In the genomic region with DNA sequence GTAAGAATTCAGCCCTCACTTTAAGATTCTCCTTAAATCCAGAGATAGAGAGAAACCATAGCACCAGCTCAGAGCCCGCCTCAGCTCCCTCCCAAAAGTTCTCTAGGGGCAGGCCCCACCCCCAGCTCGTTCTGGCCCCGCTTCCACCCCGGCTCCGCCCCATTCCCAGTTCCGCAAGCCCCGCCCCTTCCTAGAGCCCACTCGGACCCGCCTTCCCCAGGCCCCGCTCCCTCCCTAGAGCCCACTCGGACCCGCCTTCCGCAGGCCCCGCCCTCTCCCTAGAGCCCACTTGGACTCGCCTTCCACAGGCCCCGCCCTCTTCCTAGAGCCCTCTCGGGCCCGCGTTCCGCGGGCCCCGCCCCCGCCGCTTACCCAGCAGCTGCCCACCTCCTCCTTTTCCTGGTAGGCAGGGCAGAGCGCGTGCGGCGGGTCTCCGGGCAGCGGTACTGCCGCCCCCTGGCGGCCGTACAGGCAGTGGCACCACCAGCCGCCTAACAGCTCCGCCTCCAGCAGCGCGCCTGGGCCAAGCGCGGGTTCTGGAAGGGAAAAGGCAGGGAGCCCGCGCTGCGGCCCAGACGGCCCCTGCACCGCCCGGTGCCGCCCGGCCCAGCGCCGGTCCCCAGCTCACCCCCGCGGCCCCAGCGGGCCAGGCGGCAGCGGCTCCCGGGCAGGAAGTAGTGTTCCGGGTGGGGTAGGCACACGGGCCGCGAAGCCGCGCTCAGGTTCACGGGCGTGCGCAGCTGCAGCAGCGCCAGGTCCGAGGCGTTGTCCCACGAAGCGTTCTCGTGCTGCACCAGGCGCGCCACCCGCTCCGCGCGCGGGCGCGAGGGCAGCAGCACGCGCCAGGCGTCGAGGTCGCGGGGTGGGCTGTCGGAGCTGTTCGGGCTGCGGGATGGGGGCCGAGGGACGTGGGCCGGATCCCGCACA, we compare ENCODE assay signal across 8 cellular contexts. TPM values are rescaled to one million over a fixed set of nuclear protein-coding genes. Genes with fewer than 3 reads are reported as not detected.
DNase-seq lines count a peak whose midpoint lies in the region; ATAC-seq and TF ChIP-seq lines count a peak whose summit lies in the region.

No MANE protein-coding gene starts in this region.

- peaks cover 4 to 20% (median 7%) of the 10 kb centered on the region in 4 donors for H3K4me1 Mint-ChIP-seq in CD4-positive, CD25-positive, alpha-beta regulatory T cell

- peaks cover 10% of the 10 kb centered on the region for H3K27me3 Mint-ChIP-seq in CD4-positive, CD25-positive, alpha-beta regulatory T cell

- peak overlapping the region; percentile 83 to 90 (median 88) for H3K27ac Mint-ChIP-seq in CD4-positive, CD25-positive, alpha-beta regulatory T cell

- no peaks in the 10 kb centered on the region for H3K9me3 Mint-ChIP-seq in CD4-positive, CD25-positive, alpha-beta regulatory T cell

- no peaks in the 10 kb centered on the region for H3K36me3 ChIP-seq in CD4-positive, CD25-positive, alpha-beta regulatory T cell (ENCODE audit: control insufficient read depth, insufficient read depth, low read length)

- TF ChIP-seq POLR2A in lower leg skin (IDR thresholded peaks at IDR 0.05), result no peak

- H3K27ac ChIP-seq in CD4-positive, CD25-positive, alpha-beta regulatory T cell (ENCODE audit: insufficient read depth, low read length, poor library complexity, severe bottlenecking), result peak overlapping the region; percentile 77
- H3K27ac ChIP-seq in dorsolateral prefrontal cortex, result peak overlapping the region in 58 of 59 donors; percentile 30 to 93 (median 82)

- intact Hi-C loops in dorsolateral prefrontal cortex (cut with DNase I) (loop anchor here (2.0 to 5.0 kb wide), 4 partner anchors 35 to 300 kb away; a partner anchor contains a TSS), lower leg skin (cut with DNase I; ENCODE audit: low total_unique reads) (loop anchor here (10.0 kb wide), 1 partner anchor 158 kb away; a partner anchor contains a TSS)

- H3K4me1 ChIP-seq in CD4-positive, CD25-positive, alpha-beta regulatory T cell (ENCODE audit: control insufficient read depth, insufficient read depth, low read length, poor library complexity, severe bottlenecking), result peaks cover 19% of the 10 kb centered on the region

- H3K27me3 ChIP-seq in CD4-positive, CD25-positive, alpha-beta regulatory T cell (ENCODE audit: control insufficient read depth, insufficient read depth, low read length), result no peaks in the 10 kb centered on the region
- peaks cover 0 to 7% (median 0%) of the 10 kb centered on the region in 45 donors for H3K27me3 ChIP-seq in dorsolateral prefrontal cortex

- peak; percentile 87 to 90 for ATAC-seq in CD4-positive, CD25-positive, alpha-beta regulatory T cell (ENCODE audit: low read depth in 2 of 2)
- ATAC-seq in GM19438 (IDR thresholded peaks at IDR 0.05; ENCODE audit: low read depth, unreplicated experiment) (peak; percentile 93), HG03571 (IDR thresholded peaks at IDR 0.05; ENCODE audit: unreplicated experiment) (peak; percentile 83)

- H3K9me3 ChIP-seq in CD4-positive, CD25-positive, alpha-beta regulatory T cell (ENCODE audit: control insufficient read depth in 2 of 2, low read length in 2 of 2), result no peaks in the 10 kb centered on the region

- TF ChIP-seq CTCF in dorsolateral prefrontal cortex (IDR thresholded peaks at IDR 0.05 in 54 of 56, conservative IDR thresholded peaks at IDR 0.05 in 2 of 56; ENCODE audit: low read depth in 1 of 56, partially characterized antibody in 56 of 56) (peak; percentile 71 to 98 (median 89)), lower leg skin (IDR thresholded peaks at IDR 0.05) (peak in 1 of 3 donors; percentile 94)

- H3K36me3 Mint-ChIP-seq in CD4-positive, CD25-positive, alpha-beta regulatory T cell, result no peaks in the 10 kb centered on the region

- WGBS in lower leg skin, 2 donors, result 1 to 2% methylated on average over 38 to 54 of the region's 92 CpGs

- peak overlapping the region; percentile 56 to 93 (median 82) for H3K4me3 Mint-ChIP-seq in CD4-positive, CD25-positive, alpha-beta regulatory T cell

- peak; percentile 92 to 99 (median 95) for DNase-seq in CD4-positive, CD25-positive, alpha-beta regulatory T cell
- DNase-seq in NCI-H748 treated with DMSO at 0.1 percent for 48 hours (lab: John Stamatoyannopoulos, UW), result peak; percentile 89
- peak; percentile 95 to 96 for DNase-seq in activated CD4-positive, alpha-beta T cell treated with anti-CD3 and anti-CD28 coated beads, Interleukin-2, amount 50 U/mL, for 4 hours
- DNase-seq in dorsolateral prefrontal cortex, result peak; percentile 89 to 98 (median 95)
- DNase-seq in lower leg skin (ENCODE audit: low spot score in 2 of 2), result peak; percentile 98 to 100
- peak; percentile 97 to 98 for DNase-seq in stimulated activated CD4-positive, alpha-beta T cell treated with anti-CD3 and anti-CD28 coated beads, Interleukin-4, amount 100 ng/mL, for 4 hours

- H3K4me3 ChIP-seq in CD4-positive, CD25-positive, alpha-beta regulatory T cell (ENCODE audit: low read depth, low read length), result peak overlapping the region; percentile 51
- H3K4me3 ChIP-seq in dorsolateral prefrontal cortex (peak overlapping the region; percentile 25 to 78 (median 64)), lower leg skin (ENCODE audit: low read depth, poor library complexity, severe bottlenecking) (peak overlapping the region; percentile 4)

RNA-seq across cellular contexts. Expression of a gene that starts 6.8 kb away (rescaled TPM):
- total RNA-seq in CD4-positive, CD25-positive, alpha-beta regulatory T cell, result not detected
- not detected for polyA plus RNA-seq in CD4-positive, CD25-positive, alpha-beta regulatory T cell
- total RNA-seq in dorsolateral prefrontal cortex, result 1 to 10 TPM in 3 of 120 experiments, under 1 TPM in 34, not detected in 83; 0.29 to 1.6 (median 0.47) TPM
- 100 to 1,000 TPM; 147 to 223 (median 172) TPM for total RNA-seq in lower leg skin

RNA-seq across cellular contexts. Expression of a gene that starts 7.5 kb away (rescaled TPM):
- total RNA-seq in CD4-positive, CD25-positive, alpha-beta regulatory T cell, result 0.39 TPM
- polyA plus RNA-seq in CD4-positive, CD25-positive, alpha-beta regulatory T cell, result 1 to 10 TPM in 3 of 4 donors, under 1 TPM in 1; 0.46 to 1.4 (median 1.2) TPM
- total RNA-seq in dorsolateral prefrontal cortex (1 to 10 TPM in 105 of 120 experiments, under 1 TPM in 15; 0.39 to 6.2 (median 2.1) TPM), lower leg skin (10 to 100 TPM in 1 of 4 donors, 1 to 10 TPM in 3; 2.3 to 10.5 (median 3.3) TPM)

RNA-seq across cellular contexts. Expression of a gene that starts 24.9 kb away (rescaled TPM):
- 103 TPM for total RNA-seq in CD4-positive, CD25-positive, alpha-beta regulatory T cell
- 10 to 100 TPM; 31.8 to 49.2 (median 44.4) TPM for polyA plus RNA-seq in CD4-positive, CD25-positive, alpha-beta regulatory T cell
- total RNA-seq in dorsolateral prefrontal cortex (10 to 100 TPM; 58.1 to 99.4 (median 78.1) TPM), lower leg skin (100 to 1,000 TPM in 1 of 4 donors, 10 to 100 TPM in 3; 69.7 to 116 (median 81.7) TPM)

RNA-seq across cellular contexts. Expression of a gene that starts 34.2 kb away (rescaled TPM):
- total RNA-seq in CD4-positive, CD25-positive, alpha-beta regulatory T cell, result 8.2 TPM
- polyA plus RNA-seq in CD4-positive, CD25-positive, alpha-beta regulatory T cell, result 10 to 100 TPM; 19.5 to 24.7 (median 23.5) TPM
- total RNA-seq in dorsolateral prefrontal cortex (10 to 100 TPM; 27.7 to 57.4 (median 35.6) TPM), lower leg skin (10 to 100 TPM; 60.7 to 85.3 (median 78.6) TPM)

RNA-seq across cellular contexts. Expression of a gene that starts 37.6 kb away (rescaled TPM):
- total RNA-seq in CD4-positive, CD25-positive, alpha-beta regulatory T cell, result 918 TPM
- 100 to 1,000 TPM; 119 to 147 (median 132) TPM for polyA plus RNA-seq in CD4-positive, CD25-positive, alpha-beta regulatory T cell
- total RNA-seq in dorsolateral prefrontal cortex (100 to 1,000 TPM; 158 to 315 (median 238) TPM), lower leg skin (10 to 100 TPM; 31.9 to 55.8 (median 34.9) TPM)

Comparison
In these comparisons a context has a peak if more than half of its experiments do, and no peak if none do; other contexts are left out.
1. Peak in every context shown above with its lines: DNase-seq, ATAC-seq, H3K4me3 ChIP-seq and H3K27ac ChIP-seq.
2. H3K4me3 ChIP-seq: peak in every context shown above with its lines; median percentile 64 in dorsolateral prefrontal cortex; 51 in CD4-positive, CD25-positive, alpha-beta regulatory T cell; 4 in lower leg skin.
3. RNA of a gene that starts 6.8 kb away (total RNA-seq): 147 to 223 TPM in lower leg skin; 0.29 to 1.6 TPM in dorsolateral prefrontal cortex and not detected in CD4-positive, CD25-positive, alpha-beta regulatory T cell (single experiment); every median in the first group is over 10 times any median in the second.